ENCODE assay signal across 1 cellular context in genomic region chr16:12803203-12804093, GRCh38.
A peak's percentile ranks its signal among the peaks of the same experiment; 100 is the strongest.
TF ChIP-seq lines count a peak whose summit lies in the region.

CPPED1 (minus strand) TSS chr16:12803887; CDS start chr16:12803776, 111 bp downstream.

TF ChIP-seq in HepG2, 621 proteins besides CTCF, POLR2A, EP300 and RAD21 (continued from another document and continues in another):
- TF ChIP-seq FUBP1 (CRISPR knock-in tag; IDR thresholded peaks at IDR 0.05; ENCODE audit: borderline replicate concordance): no peak; the same call in 1 of the 2 replicates
- TF ChIP-seq KAT2B (IDR thresholded peaks at IDR 0.05; ENCODE audit: borderline replicate concordance, low read depth, low read length): no peak
- TF ChIP-seq AHDC1 (CRISPR knock-in tag; IDR thresholded peaks at IDR 0.05; ENCODE audit: borderline replicate concordance): peak; percentile 93
- peak; percentile 97 for TF ChIP-seq HNF4A (CRISPR knock-in tag; IDR thresholded peaks at IDR 0.05)
- peak; percentile 96 for TF ChIP-seq MYPOP (CRISPR knock-in tag; IDR thresholded peaks at IDR 0.05)
- TF ChIP-seq FLYWCH1 (CRISPR knock-in tag; IDR thresholded peaks at IDR 0.05): peak; percentile 73; the same call in 1 of the 2 replicates
- peak; percentile 8; the same call in 1 of the 2 replicates for TF ChIP-seq PBX2 (CRISPR knock-in tag; IDR thresholded peaks at IDR 0.05)
- TF ChIP-seq MED13 (CRISPR knock-in tag; IDR thresholded peaks at IDR 0.05): peak; percentile 94; the same call in 1 of the 2 replicates
- peak; percentile 90; the same call in 1 of the 2 replicates for TF ChIP-seq NR0B2 (CRISPR knock-in tag; IDR thresholded peaks at IDR 0.05)
- peak; percentile 98; the same call in 1 of the 2 replicates for TF ChIP-seq ZNF431 (CRISPR knock-in tag; IDR thresholded peaks at IDR 0.05; ENCODE audit: borderline replicate concordance, low read depth)
- TF ChIP-seq FOXA3 (CRISPR knock-in tag; IDR thresholded peaks at IDR 0.05): peak; percentile 60
- no peak; the same call in 1 of the 2 replicates for TF ChIP-seq ZNF674 (CRISPR knock-in tag; IDR thresholded peaks at IDR 0.05; ENCODE audit: low read depth)
- TF ChIP-seq GZF1 (CRISPR knock-in tag; IDR thresholded peaks at IDR 0.05): peak; percentile 91
- TF ChIP-seq NR2C2 (CRISPR knock-in tag; IDR thresholded peaks at IDR 0.05; ENCODE audit: borderline replicate concordance): peak; percentile 94
- TF ChIP-seq NFYB (CRISPR knock-in tag; IDR thresholded peaks at IDR 0.05): peak; percentile 43
- TF ChIP-seq ZNF326 (CRISPR knock-in tag; IDR thresholded peaks at IDR 0.05; ENCODE audit: borderline replicate concordance): no peak; the same call in 1 of the 2 replicates
- TF ChIP-seq JUNB (CRISPR knock-in tag; IDR thresholded peaks at IDR 0.05; ENCODE audit: borderline replicate concordance): no peak; the same call in 1 of the 2 replicates
- peak; percentile 76; the same call in 1 of the 2 replicates for TF ChIP-seq MIXL1 (CRISPR knock-in tag; IDR thresholded peaks at IDR 0.05)
- peak; percentile 94 for TF ChIP-seq SMYD3 (CRISPR knock-in tag; IDR thresholded peaks at IDR 0.05)
- TF ChIP-seq ZNF205 (CRISPR knock-in tag; IDR thresholded peaks at IDR 0.05): peak; percentile 97
- TF ChIP-seq ZNF766 (CRISPR knock-in tag; IDR thresholded peaks at IDR 0.05; ENCODE audit: borderline replicate concordance): peak; percentile 69; the same call in 1 of the 2 replicates
- TF ChIP-seq ZBTB14 (CRISPR knock-in tag; IDR thresholded peaks at IDR 0.05): no peak
- peak; percentile 81; the same call in 1 of the 2 replicates for TF ChIP-seq TBX3 (IDR thresholded peaks at IDR 0.05; ENCODE audit: borderline replicate concordance)
- TF ChIP-seq NR1H2 (CRISPR knock-in tag; IDR thresholded peaks at IDR 0.05; ENCODE audit: borderline replicate concordance, low read depth): peak; percentile 66; the same call in 1 of the 2 replicates
- peak; percentile 100 for TF ChIP-seq DZIP1 (CRISPR knock-in tag; IDR thresholded peaks at IDR 0.05)
- peak; percentile 100 for TF ChIP-seq ZNF891 (CRISPR knock-in tag; IDR thresholded peaks at IDR 0.05)
- peak; percentile 65; the same call in 1 of the 2 replicates for TF ChIP-seq MLLT10 (CRISPR knock-in tag; IDR thresholded peaks at IDR 0.05)
- TF ChIP-seq HOXA9 (CRISPR knock-in tag; IDR thresholded peaks at IDR 0.05; ENCODE audit: borderline replicate concordance): no peak; the same call in 1 of the 2 replicates
- TF ChIP-seq NRL (CRISPR knock-in tag; IDR thresholded peaks at IDR 0.05; ENCODE audit: borderline replicate concordance): peak; percentile 100
- peak; percentile 91 for TF ChIP-seq MED8 (CRISPR knock-in tag; IDR thresholded peaks at IDR 0.05; ENCODE audit: insufficient replicate concordance)
- peak; percentile 86; the same call in 1 of the 2 replicates for TF ChIP-seq REXO4 (CRISPR knock-in tag; IDR thresholded peaks at IDR 0.05; ENCODE audit: borderline replicate concordance)
- peak; percentile 97 for TF ChIP-seq CCAR2 (optimal IDR thresholded peaks at IDR 0.05; ENCODE audit: low read depth, low read length)
- peak; percentile 99 for TF ChIP-seq YY1 (IDR thresholded peaks at IDR 0.05; ENCODE audit: insufficient read depth, insufficient replicate concordance, low read depth, low read length)
- TF ChIP-seq PATZ1 (CRISPR knock-in tag; IDR thresholded peaks at IDR 0.05): peak; percentile 94
- TF ChIP-seq NR2F1 (CRISPR knock-in tag; IDR thresholded peaks at IDR 0.05): peak; percentile 67 to 92
- peak; percentile 99 for TF ChIP-seq ZSCAN31 (CRISPR knock-in tag; IDR thresholded peaks at IDR 0.05; ENCODE audit: low read depth)
- peak; percentile 96 for TF ChIP-seq PAXIP1 (CRISPR knock-in tag; conservative IDR thresholded peaks at IDR 0.05)
- TF ChIP-seq THYN1 (CRISPR knock-in tag; IDR thresholded peaks at IDR 0.05; ENCODE audit: borderline replicate concordance, low read depth): peak; percentile 97; the same call in 1 of the 2 replicates
- TF ChIP-seq SRSF9 (IDR thresholded peaks at IDR 0.05; ENCODE audit: borderline replicate concordance, insufficient read depth, low read depth, low read length, poor library complexity, severe bottlenecking): no peak
